ENCODE assay signal across 30 cellular contexts in the genomic region with DNA sequence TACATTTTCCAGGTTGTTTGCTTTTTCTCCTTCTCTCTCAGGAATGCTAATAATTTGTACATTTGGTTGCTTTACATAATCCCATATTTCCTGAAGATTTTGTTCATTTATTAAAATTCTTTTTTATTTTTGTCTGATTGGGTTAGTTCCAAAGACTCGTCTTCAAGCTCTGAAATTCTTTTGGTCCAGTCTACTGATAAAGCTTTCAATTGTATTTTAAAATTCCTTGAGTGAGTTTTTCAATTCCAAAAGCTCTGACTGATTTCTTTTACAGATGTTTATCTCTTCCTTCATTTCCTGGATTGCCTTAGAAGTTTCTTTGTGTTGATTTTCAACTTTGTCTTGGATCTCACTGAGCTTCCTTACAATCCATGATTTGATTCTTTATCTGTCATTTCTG.
"Had no signal": no experiment of that assay in that cellular context is flagged by ENCODE, and none has a peak within 500 bp of the region (broad histone marks: within the 10 kb centered on the region; RNA-seq: fewer than 3 reads in every experiment).

No MANE protein-coding gene starts in this region.

- H3K79me2 ChIP-seq: parathyroid adenoma had no signal

- ATAC-seq: naive thymus-derived CD4-positive, alpha-beta T cell; natural killer cell; psoas muscle; right cardiac atrium; sciatic nerve; stimulated activated naive B cell treated with anti-CD40 and anti-IgM and Interleukin-4, amounts not matched to agents 10 μg/mL and 1 μg/mL and 100 μg/mL, for 72 hours had no signal

- H3K4me2 ChIP-seq: neural progenitor cell, smooth muscle cell had no signal

- H3K27me3 Mint-ChIP-seq: progenitor cell of endocrine pancreas; stimulated activated naive B cell treated with anti-CD40 and anti-IgM and Interleukin-4, amounts not matched to agents 10 μg/mL and 1 μg/mL and 100 μg/mL, for 72 hours had no signal

- H3K27ac ChIP-seq: neural progenitor cell, ovary, parathyroid adenoma, psoas muscle, skin epidermis, spleen, stomach, thoracic aorta, thyroid gland, tibial nerve, upper lobe of left lung, uterus had no signal

- H3K27me3 ChIP-seq: neural progenitor cell, ovary, spleen, stomach, thyroid gland, tibial nerve, upper lobe of left lung, uterus had no signal

- H3K4me3 Mint-ChIP-seq: naive thymus-derived CD4-positive, alpha-beta T cell; natural killer cell; nephron; neural progenitor cell; stimulated activated naive B cell treated with anti-CD40 and anti-IgM and Interleukin-4, amounts not matched to agents 10 μg/mL and 1 μg/mL and 100 μg/mL, for 72 hours; stimulated activated naive CD8-positive, alpha-beta T cell treated with anti-CD3 and anti-CD28 coated beads, Interleukin-15, Interleukin-2, amounts not matched to agents 100 ng/mL and 50 ng/mL, for 24 hours had no signal

- H3K27ac Mint-ChIP-seq: naive thymus-derived CD4-positive, alpha-beta T cell; natural killer cell; nephron; neural progenitor cell; progenitor cell of endocrine pancreas; stimulated activated naive B cell treated with anti-CD40 and anti-IgM and Interleukin-4, amounts not matched to agents 10 μg/mL and 1 μg/mL and 100 μg/mL, for 72 hours; stimulated activated naive CD8-positive, alpha-beta T cell treated with anti-CD3 and anti-CD28 coated beads, Interleukin-15, Interleukin-2, amounts not matched to agents 100 ng/mL and 50 ng/mL, for 24 hours had no signal

- DNase-seq: naive thymus-derived CD4-positive, alpha-beta T cell; natural killer cell; occipital lobe; ovary; posterior cingulate gyrus; psoas muscle; right cardiac atrium; spleen; stimulated activated CD4-positive, alpha-beta T cell treated with anti-CD3 and anti-CD28 coated beads, Interleukin-12 subunit alpha, Interleukin-12 subunit beta, amount 100 ng/mL, for 4 hours; stimulated activated CD4-positive, alpha-beta T cell treated with anti-CD3 and anti-CD28 coated beads, Interleukin-1b, Interleukin-23, amount 100 ng/mL, for 48 hours; stimulated activated CD4-positive, alpha-beta T cell treated with anti-CD3 and anti-CD28 coated beads, Interleukin-4, amount 100 ng/mL, for 1 hour; stimulated activated CD4-positive, alpha-beta T cell treated with anti-CD3 and anti-CD28 coated beads, Interleukin-4, amount 100 ng/mL, for 4 hours; stimulated activated CD8-positive, alpha-beta memory T cell treated with anti-CD3 and anti-CD28 coated beads, Interleukin-4, amount 100 ng/mL, for 48 hours; stimulated activated naive B cell treated with anti-CD40 and anti-IgM and Interleukin-4, amounts not matched to agents 10 μg/mL and 1 μg/mL and 100 μg/mL, for 72 hours; stimulated activated naive CD4-positive, alpha-beta T cell treated with Interleukin-2 at 50 U/mL for 16 hours; stomach; thyroid gland; trophoblast cell; upper lobe of left lung; uterus had no signal

- H3K36me3 ChIP-seq: ovary, thyroid gland, uterus had no signal

- H2AFZ ChIP-seq: neural progenitor cell, parathyroid adenoma had no signal

- H3K4me1 ChIP-seq: neural progenitor cell, parathyroid adenoma, psoas muscle, thyroid gland, uterus had no signal

- H3K9ac ChIP-seq: neural progenitor cell, parathyroid adenoma had no signal

- H3K4me3 ChIP-seq: neural progenitor cell, ovary, psoas muscle, skin epidermis, smooth muscle cell, spleen, stomach, thoracic aorta, thyroid gland, tibial nerve, upper lobe of left lung, uterus had no signal

- H3K9me3 ChIP-seq: ovary, thyroid gland had no signal

- H3K4me1 Mint-ChIP-seq: natural killer cell, nephron, neural progenitor cell had no signal
